15 cellular contexts compared by ENCODE assay signal in genomic region chr1:76110662-76111061, GRCh38.
"Had no signal": no experiment of that assay in that cellular context is flagged by ENCODE, and none has a peak within 500 bp of the region (broad histone marks: within the 10 kb centered on the region; RNA-seq: fewer than 3 reads in every experiment).

No MANE protein-coding gene starts in this region.

- H3K27me3 ChIP-seq: spleen had no signal

- FAIRE-seq: colon had no signal

- H3K27ac ChIP-seq: lower lobe of right lung had no signal

- H3K36me3 Mint-ChIP-seq: natural killer cell treated with Interleukin-12 subunit alpha and Interleukin-12 subunit beta and Interleukin-15 and Interleukin-18, amount 100 ng/mL, for 72 hours had no signal

- H3K36me3 ChIP-seq: lower lobe of right lung, spleen had no signal

- H3K4me3 Mint-ChIP-seq: activated CD4-positive, alpha-beta T cell treated with anti-CD3 and anti-CD28 coated beads, Interleukin-2, amount 10 ng/mL, durations not matched to agents 7 days and 5 days; endodermal cell; natural killer cell treated with Interleukin-12 subunit alpha and Interleukin-12 subunit beta and Interleukin-15 and Interleukin-18, amount 100 ng/mL, for 72 hours; T-helper 1 cell treated with Interleukin-12 subunit alpha and Interleukin-12 subunit beta and Interleukin-4 antibody, amounts not matched to agents 30 μg/mL and 1 μg/mL, for 36 hours had no signal

- H3K27ac Mint-ChIP-seq: activated CD4-positive, alpha-beta T cell treated with anti-CD3 and anti-CD28 coated beads, Interleukin-2, amount 10 ng/mL, durations not matched to agents 7 days and 5 days; endodermal cell; natural killer cell treated with Interleukin-12 subunit alpha and Interleukin-12 subunit beta and Interleukin-15 and Interleukin-18, amount 100 ng/mL, for 72 hours; T-helper 1 cell treated with Interleukin-12 subunit alpha and Interleukin-12 subunit beta and Interleukin-4 antibody, amounts not matched to agents 30 μg/mL and 1 μg/mL, for 36 hours had no signal

- H3K4me3 ChIP-seq: lower lobe of right lung, spleen had no signal

- H3K9me3 Mint-ChIP-seq: activated CD4-positive, alpha-beta T cell treated with anti-CD3 and anti-CD28 coated beads, Interleukin-2, amount 10 ng/mL, durations not matched to agents 7 days and 5 days; natural killer cell treated with Interleukin-12 subunit alpha and Interleukin-12 subunit beta and Interleukin-15 and Interleukin-18, amount 100 ng/mL, for 72 hours; T-helper 1 cell treated with Interleukin-12 subunit alpha and Interleukin-12 subunit beta and Interleukin-4 antibody, amounts not matched to agents 30 μg/mL and 1 μg/mL, for 36 hours had no signal

- H3K4me1 Mint-ChIP-seq: activated CD4-positive, alpha-beta T cell treated with anti-CD3 and anti-CD28 coated beads, Interleukin-2, amount 10 ng/mL, durations not matched to agents 7 days and 5 days had no signal

- ATAC-seq: lower lobe of right lung had no signal

- H3K9me3 ChIP-seq: lower lobe of right lung, spleen had no signal

- DNase-seq: activated CD4-positive, alpha-beta T cell treated with anti-CD3 and anti-CD28 coated beads, Interleukin-2, amount 10 ng/mL, durations not matched to agents 7 days and 5 days; activated CD8-positive, alpha-beta memory T cell treated with anti-CD3 and anti-CD28 coated beads, Interleukin-2, amount 50 U/mL, for 4 hours; activated effector memory CD4-positive, alpha-beta T cell treated with anti-CD3 and anti-CD28 coated beads, Interleukin-2, amount 50 U/mL, for 16 hours; activated naive CD4-positive, alpha-beta T cell treated with anti-CD3 and anti-CD28 coated beads, Interleukin-2, amount 50 U/mL, for 16 hours; activated T-cell treated with anti-CD3 and anti-CD28 coated beads, Interleukin-2, amount 50 U/mL, for 48 hours; endodermal cell; erythroblast; islet precursor cell; lower lobe of right lung; retina; spleen; stimulated activated naive CD4-positive, alpha-beta T cell had no signal
